8 cellular contexts compared by ENCODE assay signal in the genomic region with DNA sequence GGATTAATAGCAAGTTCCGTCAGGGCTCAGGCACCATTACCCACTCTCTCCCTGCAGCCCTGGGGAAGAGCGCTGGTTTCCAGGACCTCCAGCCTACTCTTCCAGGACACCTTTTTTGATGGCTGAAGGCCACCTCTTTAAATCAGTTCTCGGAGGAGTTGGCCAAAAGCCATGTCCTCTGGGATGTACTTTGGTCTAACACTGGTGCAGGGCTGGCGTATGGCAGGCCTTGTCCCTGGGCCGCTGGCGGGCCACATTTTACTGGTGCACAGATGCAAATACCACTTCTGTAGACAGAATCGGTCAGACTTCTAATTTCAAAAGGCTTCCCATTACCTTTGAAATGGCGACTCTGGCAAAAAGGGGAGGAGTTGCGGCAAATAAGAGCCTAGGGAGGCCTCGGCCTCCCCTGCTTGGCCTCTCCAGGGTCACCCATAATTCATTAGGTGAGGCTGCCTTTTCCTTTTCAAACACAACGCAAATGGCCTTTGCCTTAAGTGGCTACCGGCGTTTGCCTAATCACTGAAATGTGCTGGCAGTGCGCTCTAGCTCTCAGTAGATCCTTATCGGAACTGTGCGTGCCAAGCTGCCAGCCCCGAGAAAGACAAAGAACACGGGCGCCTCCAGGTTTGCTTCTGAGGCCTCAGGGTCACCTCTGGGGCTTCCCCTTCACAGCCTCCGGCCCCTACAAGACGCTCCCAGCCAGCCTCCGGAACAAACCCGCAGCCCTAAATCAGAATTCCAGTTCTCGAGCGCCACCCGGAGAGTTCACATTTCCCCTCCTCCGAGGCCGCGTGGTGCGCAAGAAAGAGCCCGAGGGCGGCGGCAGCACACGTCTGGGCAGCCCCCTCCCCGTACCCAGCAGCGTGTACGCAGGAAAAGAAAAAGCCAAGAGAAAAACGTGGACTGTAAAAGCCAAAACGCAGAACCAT.
A peak's percentile ranks its signal among the peaks of the same experiment; 100 is the strongest.
DNase-seq lines count a peak whose midpoint lies in the region; ATAC-seq and TF ChIP-seq lines count a peak whose summit lies in the region.

No MANE protein-coding gene starts in this region.

- 27% methylated on average over 39 of the region's 39 CpGs for WGBS in hepatocyte (ENCODE audit: low lambda C conversion rate, missing lambda C conversion rate)

- peak overlapping the region; percentile 92 for H3K4me2 ChIP-seq in hepatocyte

- no peaks in the 10 kb centered on the region for H3K36me3 ChIP-seq in hepatocyte (replicated peaks; ENCODE audit: insufficient read depth, low read depth)

- peak overlapping the region; percentile 99 for H3K27ac ChIP-seq in hepatocyte

- peaks cover 6% of the 10 kb centered on the region for H3K27me3 ChIP-seq in hepatocyte

- H3K4me1 ChIP-seq in hepatocyte (ENCODE audit: insufficient read depth) = peaks cover 69% of the 10 kb centered on the region

- no peaks in the 10 kb centered on the region for H3K9me2 ChIP-seq in hepatocyte (replicated peaks; ENCODE audit: insufficient read depth)

- ATAC-seq in GM18861 (IDR thresholded peaks at IDR 0.05; ENCODE audit: unreplicated experiment) = no peak

- H3K4me3 ChIP-seq in hepatocyte = no peak overlapping the region

- H3K79me2 ChIP-seq in hepatocyte = peaks cover 5% of the 10 kb centered on the region

- no peak overlapping the region for H2AFZ ChIP-seq in hepatocyte

- TF ChIP-seq CTCF in hepatocyte (IDR thresholded peaks at IDR 0.05; ENCODE audit: poor library complexity) = no peak

- no peaks in the 10 kb centered on the region for H4K20me1 ChIP-seq in hepatocyte (ENCODE audit: insufficient read depth, poor library complexity, severe bottlenecking)

- no peaks in the 10 kb centered on the region for H3K9me3 ChIP-seq in hepatocyte (ENCODE audit: low read depth)

- peak; percentile 63 for DNase-seq in DMS79 (lab: John Stamatoyannopoulos, UW)
- no peak for DNase-seq in DMS79 treated with DMSO at 0.1 percent for 48 hours (lab: John Stamatoyannopoulos, UW)
- DNase-seq in OCI-M2 (lab: John Stamatoyannopoulos, UW; ENCODE audit: unreplicated experiment) = peak; percentile 44
- DNase-seq in activated effector memory CD4-positive, alpha-beta T cell treated with Interleukin-2 at 50 U/mL for 16 hours = peak; percentile 55
- DNase-seq in hepatocyte (ENCODE audit: low spot score) = peak; percentile 76
- peak in 2 of 3 donors; percentile 59 to 60 for DNase-seq in stimulated activated CD4-positive, alpha-beta T cell treated with anti-CD3 and anti-CD28 coated beads, Interleukin-12 subunit alpha, Interleukin-12 subunit beta, amount 100 ng/mL, for 48 hours (ENCODE audit: low read depth in 2 of 3, low spot score in 1 of 3)
- DNase-seq in GM19240 (ENCODE audit: insufficient read length, low spot score) = no peak

Comparison
In these comparisons a context has a peak if more than half of its experiments do, and no peak if none do; other contexts are left out.
1. DNase-seq: peak in DMS79 (single experiment), OCI-M2 (single experiment), activated effector memory CD4-positive, alpha-beta T cell treated with Interleukin-2 at 50 U/mL for 16 hours (single experiment), hepatocyte (single experiment) and stimulated activated CD4-positive, alpha-beta T cell treated with anti-CD3 and anti-CD28 coated beads, Interleukin-12 subunit alpha, Interleukin-12 subunit beta, amount 100 ng/mL, for 48 hours (2 of 3); none in DMS79 treated with DMSO at 0.1 percent for 48 hours (single experiment) and GM19240 (single experiment).